ENCODE assay signal across 8 cellular contexts in the genomic region with DNA sequence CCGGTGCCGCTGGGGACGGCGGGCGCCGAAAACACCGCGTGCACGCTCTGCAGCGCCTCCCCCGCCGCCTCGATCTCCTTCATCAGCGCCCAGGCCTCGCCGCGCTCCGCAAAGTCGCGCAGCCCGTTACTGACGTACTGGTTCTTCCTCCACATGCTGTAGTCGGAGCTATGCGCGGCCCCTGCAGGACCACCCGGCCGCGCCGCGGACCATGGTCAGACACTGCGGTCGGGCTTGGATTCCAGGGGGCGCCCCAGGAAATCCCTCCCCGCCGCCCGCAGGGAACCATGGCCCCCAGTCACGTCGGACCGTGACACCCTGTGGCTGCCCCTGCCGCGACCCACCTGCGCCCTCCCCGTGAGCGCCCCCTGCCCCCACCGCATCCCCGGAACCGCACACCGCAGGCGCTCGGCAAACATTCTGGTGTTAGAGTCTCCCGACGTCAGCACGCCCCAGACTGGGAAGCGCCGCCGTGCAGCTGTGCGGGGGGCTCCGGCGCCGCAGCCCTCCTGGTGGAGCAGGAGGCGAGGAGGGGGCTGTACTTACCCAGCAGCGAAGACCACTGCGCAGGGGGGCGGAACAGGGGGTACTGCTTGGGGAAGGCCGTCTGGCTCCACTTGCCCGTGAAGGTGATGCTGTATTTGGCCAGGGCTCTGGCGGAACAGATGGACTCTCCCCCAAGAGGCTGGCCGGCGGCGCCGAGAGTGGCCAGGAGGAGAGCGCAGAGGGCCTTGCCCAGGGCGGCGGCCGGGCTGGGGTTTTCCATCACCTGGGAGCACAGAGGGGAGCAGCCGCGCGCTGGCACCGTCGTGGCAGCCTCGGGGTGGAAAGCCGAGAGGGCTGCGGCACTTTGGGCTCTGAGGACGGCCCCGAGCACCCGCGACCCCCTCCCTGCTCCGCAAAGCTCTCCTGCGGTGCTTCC. TPM values are rescaled to one million over a fixed set of nuclear protein-coding genes. Genes with fewer than 3 reads are reported as not detected.
DNase-seq lines count a peak whose midpoint lies in the region; ATAC-seq and TF ChIP-seq lines count a peak whose summit lies in the region.

No MANE protein-coding gene starts in this region.

- peak overlapping the region; percentile 53 for H3K4me3 Mint-ChIP-seq in GM23338

- no peak overlapping the region for H3K27ac ChIP-seq in GM23338 (ENCODE audit: low read depth)

- H3K4me1 ChIP-seq in GM23338 (ENCODE audit: insufficient read depth), result no peaks in the 10 kb centered on the region

- no peaks in the 10 kb centered on the region; the same call in 2 of the 3 replicates for H3K9me3 Mint-ChIP-seq in GM23338

- H3F3A ChIP-seq in GM23338 (replicated peaks; ENCODE audit: low read depth), result no peaks in the 10 kb centered on the region

- H3K79me2 ChIP-seq in GM23338 (replicated peaks; ENCODE audit: insufficient read depth), result no peaks in the 10 kb centered on the region

- H3K27me3 Mint-ChIP-seq in GM23338 (ENCODE audit: insufficient read depth, low read depth, poor library complexity), result peaks cover 74% of the 10 kb centered on the region

- no peak overlapping the region for H3K27ac Mint-ChIP-seq in GM23338

- peak; percentile 19 for ATAC-seq in GM23338
- no peak for ATAC-seq in HG02759 (IDR thresholded peaks at IDR 0.05; ENCODE audit: unreplicated experiment)
- ATAC-seq in GM18909 (IDR thresholded peaks at IDR 0.05; ENCODE audit: poor library complexity, unreplicated experiment), result no peak

- H4K20me1 ChIP-seq in GM23338 (replicated peaks; ENCODE audit: insufficient read depth), result no peaks in the 10 kb centered on the region

- TF ChIP-seq CTCF in GM23338 (conservative IDR thresholded peaks at IDR 0.05; ENCODE audit: low read depth in 2 of 2) (peak in 1 of 2 experiments; percentile 15; a peak in 1 of 4 replicates), foreskin fibroblast (IDR thresholded peaks at IDR 0.05; ENCODE audit: low read depth, low read length) (no peak)

- H3K36me3 ChIP-seq in GM23338 (ENCODE audit: insufficient read depth), result no peaks in the 10 kb centered on the region

- no peaks in the 10 kb centered on the region for H3K9me2 ChIP-seq in GM23338 (ENCODE audit: insufficient read depth)

- intact Hi-C loops in posterior vena cava (cut with DNase I), result loop anchor here in 1 of 2 donors (5.0 kb wide), 1 partner anchor 36 kb away; no protein-coding TSS in a partner anchor

- peak overlapping the region; percentile 47; the same call in 1 of the 2 replicates for H2AFZ ChIP-seq in GM23338

- H3K4me3 ChIP-seq in GM23338, result peak overlapping the region; percentile 60
- H3K4me3 ChIP-seq in foreskin fibroblast (ENCODE audit: low read depth in 1 of 2, low read length in 2 of 2), result peak overlapping the region; percentile 59 to 65

- H3K36me3 Mint-ChIP-seq in GM23338 (ENCODE audit: low read depth), result no peaks in the 10 kb centered on the region; the same call in 2 of the 3 replicates

- peaks cover 71% of the 10 kb centered on the region for H3K27me3 ChIP-seq in GM23338 (ENCODE audit: insufficient read depth)

- H3K4me1 Mint-ChIP-seq in GM23338, result peaks cover 5% of the 10 kb centered on the region

- peak overlapping the region; percentile 84 for H3K4me2 ChIP-seq in GM23338

- DNase-seq in GM23338 (ENCODE audit: low spot score) (peak; percentile 79), activated T-cell treated with anti-CD3 and anti-CD28 coated beads for 1 hour (ENCODE audit: low read depth) (peak; percentile 52), foreskin fibroblast (peak in 1 of 2 donors; percentile 42), posterior vena cava (ENCODE audit: low spot score) (peak; percentile 82), medulla oblongata (ENCODE audit: extremely low spot score) (no peak), AG20443 (ENCODE audit: low spot score) (no peak)

TF ChIP-seq in GM23338, 12 proteins besides CTCF, POLR2A, EP300 and RAD21:
- TF ChIP-seq, protein P1, sequence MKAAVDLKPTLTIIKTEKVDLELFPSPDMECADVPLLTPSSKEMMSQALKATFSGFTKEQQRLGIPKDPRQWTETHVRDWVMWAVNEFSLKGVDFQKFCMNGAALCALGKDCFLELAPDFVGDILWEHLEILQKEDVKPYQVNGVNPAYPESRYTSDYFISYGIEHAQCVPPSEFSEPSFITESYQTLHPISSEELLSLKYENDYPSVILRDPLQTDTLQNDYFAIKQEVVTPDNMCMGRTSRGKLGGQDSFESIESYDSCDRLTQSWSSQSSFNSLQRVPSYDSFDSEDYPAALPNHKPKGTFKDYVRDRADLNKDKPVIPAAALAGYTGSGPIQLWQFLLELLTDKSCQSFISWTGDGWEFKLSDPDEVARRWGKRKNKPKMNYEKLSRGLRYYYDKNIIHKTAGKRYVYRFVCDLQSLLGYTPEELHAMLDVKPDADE (IDR thresholded peaks at IDR 0.05), result no peak
- no peak for TF ChIP-seq EZH2phosphoT487 (IDR thresholded peaks at IDR 0.05; ENCODE audit: unreplicated experiment)
- TF ChIP-seq EZH2 (IDR thresholded peaks at IDR 0.05; ENCODE audit: low read depth, unreplicated experiment), result peak; percentile 64

RNA-seq across cellular contexts. Expression of a gene that starts 0.8 kb away (rescaled TPM):
- total RNA-seq in GM23338 (2014; rRNA removed; shearing (Covaris generic)), result 2.1 and 2.2 TPM in 2 replicates
- 1.2 and 2.4 TPM in 2 replicates for polyA plus RNA-seq in GM23338 (2016; fragmentation: Nextera tagmentation; extraction: Ambion mirVana)
- total RNA-seq in posterior vena cava, result 10 to 100 TPM; 18.1 to 63.3 TPM

RNA-seq across cellular contexts. Expression of a gene that starts 58.2 kb away (rescaled TPM):
- total RNA-seq in GM23338 (2014; rRNA removed; shearing (Covaris generic)), result 11.8 and 20.6 TPM in 2 replicates
- 17.0 and 19.7 TPM in 2 replicates for polyA plus RNA-seq in GM23338 (2016; fragmentation: Nextera tagmentation; extraction: Ambion mirVana)
- 1 to 10 TPM in 1 of 2 donors, under 1 TPM in 1; 0.76 to 4.0 TPM for total RNA-seq in posterior vena cava

Comparison
In these comparisons a context has a peak if more than half of its experiments do, and no peak if none do; other contexts are left out.
1. DNase-seq: peak in GM23338 (single experiment), activated T-cell treated with anti-CD3 and anti-CD28 coated beads for 1 hour (single experiment) and posterior vena cava (single experiment); none in medulla oblongata (single experiment) and AG20443 (single experiment).